In the genomic region with DNA sequence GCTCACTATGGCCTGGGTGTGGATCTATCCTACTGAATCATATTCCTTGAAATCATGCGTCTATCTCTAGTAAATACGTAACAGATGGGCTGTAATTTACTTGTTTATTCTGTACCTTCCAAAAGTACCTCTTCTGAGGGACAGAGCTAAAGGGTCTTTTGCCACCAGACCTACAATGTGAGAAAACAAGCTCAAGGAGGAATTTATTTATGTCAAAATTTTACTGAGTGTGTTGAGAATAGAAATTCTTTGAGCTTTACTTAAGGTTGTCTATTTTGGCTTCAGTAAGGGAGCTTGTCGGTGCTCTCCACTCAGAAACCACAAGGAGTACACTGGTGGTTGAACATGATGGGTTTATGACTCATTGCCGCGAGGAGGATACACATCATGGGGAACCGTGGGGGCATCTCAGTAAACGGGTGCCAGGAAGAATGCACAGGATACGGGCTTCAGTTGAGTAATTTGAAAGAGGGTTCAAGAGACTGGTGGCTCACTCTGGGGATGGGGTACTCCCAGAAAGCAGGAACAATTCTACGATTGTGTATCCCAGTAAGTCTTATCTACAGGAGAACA, we compare ENCODE assay signal across 9 cellular contexts. TPM values are rescaled to one million over a fixed set of nuclear protein-coding genes. Genes with fewer than 3 reads are reported as not detected.
DNase-seq lines count a peak whose midpoint lies in the region; ATAC-seq and TF ChIP-seq lines count a peak whose summit lies in the region.
"Had no signal": no experiment of that assay in that cellular context is flagged by ENCODE, and none has a peak within 500 bp of the region (broad histone marks: within the 10 kb centered on the region; RNA-seq: fewer than 3 reads in every experiment).

No MANE protein-coding gene starts in this region.

- intact Hi-C loops in mammary epithelial cell (cut with micrococcal nuclease) (no loop called here), testis (cut with DNase I; ENCODE audit: low total_unique reads) (no loop called here)

- CTCF ChIA-PET in mammary epithelial cell (lab: Charles Lee; ENCODE audit: low non-redundant PET) = no interaction called here

- ATAC-seq in GM19468 (IDR thresholded peaks at IDR 0.05; ENCODE audit: extremely low read depth, unreplicated experiment) = peak; percentile 46
- peak; percentile 93 for ATAC-seq in HG03565 (IDR thresholded peaks at IDR 0.05; ENCODE audit: unreplicated experiment)

- H3K27ac ChIP-seq in mammary epithelial cell (ENCODE audit: insufficient read depth, low read depth, low read length) (no peak overlapping the region), testis (no peak overlapping the region)
- H3K27ac ChIP-seq: neutrophil had no signal

- DNase-seq in DMS53 treated with DMSO at 0.1 percent for 48 hours (lab: John Stamatoyannopoulos, UW; ENCODE audit: unreplicated experiment) (peak; percentile 70), mammary epithelial cell (peak; percentile 79), H7 (no peak), NCI-H446 (lab: John Stamatoyannopoulos, UW) (no peak), activated T-cell treated with anti-CD3 and anti-CD28 coated beads for 4 hours (no peak), testis (no peak)

- H3K9me3 ChIP-seq in mammary epithelial cell (replicated peaks; ENCODE audit: insufficient read depth, low read length) = no peaks in the 10 kb centered on the region
- no peaks in the 10 kb centered on the region for H3K9me3 ChIP-seq in testis
- H3K9me3 ChIP-seq: neutrophil had no signal

- H2AFZ ChIP-seq in mammary epithelial cell (ENCODE audit: low read depth, low read length) = no peak overlapping the region

- dilution Hi-C loops in mammary epithelial cell (cut with HindIII; ENCODE audit: low sequenced_read_pairs) = no loop called here

- no peaks in the 10 kb centered on the region for H3K79me2 ChIP-seq in mammary epithelial cell (ENCODE audit: insufficient read depth, low read length)

- H3K4me1 ChIP-seq in mammary epithelial cell (ENCODE audit: insufficient read depth, low read length) (no peaks in the 10 kb centered on the region), testis (peaks cover 7% of the 10 kb centered on the region)

- H3K9ac ChIP-seq in mammary epithelial cell (ENCODE audit: insufficient read depth, low read length) = no peak overlapping the region

- no peak overlapping the region for H3K4me2 ChIP-seq in mammary epithelial cell (ENCODE audit: insufficient read depth, low read depth, low read length)

- 43% methylated on average over 9 of the region's 9 CpGs for WGBS in mammary epithelial cell (ENCODE audit: low coverage, missing lambda C conversion rate)
- 62 to 80% methylated on average over 9 of the region's 9 CpGs for WGBS in testis, 2 donors

- TF ChIP-seq POLR2A in testis (IDR thresholded peaks at IDR 0.05) = no peak

- H4K20me1 ChIP-seq in mammary epithelial cell (ENCODE audit: insufficient read depth, low read length) = no peaks in the 10 kb centered on the region

- H3K36me3 ChIP-seq in mammary epithelial cell (ENCODE audit: insufficient read depth, low read length) (no peaks in the 10 kb centered on the region), H7 (replicated peaks; ENCODE audit: control insufficient read depth, insufficient read depth, low read length) (no peaks in the 10 kb centered on the region), testis (ENCODE audit: low read depth, missing control alignments) (no peaks in the 10 kb centered on the region)
- H3K36me3 ChIP-seq: neutrophil had no signal

- H3K27me3 ChIP-seq in mammary epithelial cell (ENCODE audit: insufficient read depth, low read length) (peaks cover 5% of the 10 kb centered on the region), H7 (ENCODE audit: control insufficient read depth, insufficient read depth, low read length) (no peaks in the 10 kb centered on the region), testis (no peaks in the 10 kb centered on the region)
- H3K27me3 ChIP-seq: neutrophil had no signal

- no TSS peak for BruUV-seq in mammary epithelial cell (replicated peaks; lab: Mats Ljungman, UMichigan)

- H3K4me3 ChIP-seq in mammary epithelial cell (replicated peaks in 1 of 3; ENCODE audit: insufficient read depth in 1 of 3, low read depth in 2 of 3, low read length in 3 of 3) = no peak overlapping the region
- no peak overlapping the region for H3K4me3 ChIP-seq in H7 (ENCODE audit: insufficient read depth, low read depth, low read length)
- H3K4me3 ChIP-seq in testis = no peak overlapping the region

- in situ Hi-C loops in mammary epithelial cell (cut with MboI; ENCODE audit: low sequenced_read_pairs in 2 of 2) = no loop called here

- no peak for TF ChIP-seq CTCF in mammary epithelial cell (conservative IDR thresholded peaks at IDR 0.05 in 1 of 2, IDR thresholded peaks at IDR 0.05 in 1 of 2; ENCODE audit: extremely low read depth in 1 of 2, insufficient read depth in 1 of 2, low read depth in 1 of 2, low read length in 2 of 2)
- no peak for TF ChIP-seq CTCF in testis (IDR thresholded peaks at IDR 0.05)

RNA-seq across cellular contexts. Expression of a gene that starts 3.0 kb away (rescaled TPM):
- total RNA-seq in mammary epithelial cell (10 to 100 TPM in 1 of 2 donors, 1 to 10 TPM in 1; 6.9 to 44.3 TPM), testis (10 to 100 TPM; 28.0 to 28.6 TPM)
- polyA plus RNA-seq in mammary epithelial cell (0.69 TPM), testis (ENCODE audit: insufficient read depth, low read depth, low replicate concordance) (40.0 TPM)
- polyA minus RNA-seq in mammary epithelial cell = 24.1 TPM
- total RNA-seq in H7 (2014; rRNA removed; shearing (Covaris generic)) = 13.3 and 18.2 TPM in 2 replicates

Comparison
In these comparisons a context has a peak if more than half of its experiments do, and no peak if none do; other contexts are left out.
1. DNase-seq: peak in DMS53 treated with DMSO at 0.1 percent for 48 hours (single experiment) and mammary epithelial cell (single experiment); none in H7 (single experiment), NCI-H446 (0 of 2), activated T-cell treated with anti-CD3 and anti-CD28 coated beads for 4 hours (single experiment) and testis (single experiment).